In the genomic region with DNA sequence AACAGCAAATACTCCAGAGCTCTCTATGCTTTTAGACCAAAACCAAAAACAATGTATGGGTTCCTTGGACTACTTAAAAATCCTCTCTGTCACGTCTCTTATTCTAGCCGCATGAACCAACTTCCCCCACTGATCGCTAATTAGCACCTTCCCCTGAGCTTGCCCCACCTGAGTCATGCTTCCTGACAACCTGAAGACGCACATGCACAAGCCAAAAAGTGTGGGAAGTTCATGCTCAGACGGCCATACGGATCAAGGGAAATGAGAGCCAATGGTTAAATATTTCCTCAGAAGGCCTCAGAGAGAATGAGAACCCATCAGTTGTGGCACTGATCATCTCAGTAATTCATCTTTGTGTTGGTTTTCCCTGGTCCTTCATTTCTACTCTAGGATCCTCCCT, we compare ENCODE assay signal across 22 cellular contexts.
"Had no signal": no experiment of that assay in that cellular context is flagged by ENCODE, and none has a peak within 500 bp of the region (broad histone marks: within the 10 kb centered on the region; RNA-seq: fewer than 3 reads in every experiment).

No MANE protein-coding gene starts in this region.

- H3K27me3 ChIP-seq: esophagus muscularis mucosa, stomach, upper lobe of left lung had no signal

- H3K36me3 ChIP-seq: esophagus muscularis mucosa, stomach, upper lobe of left lung, WERI-Rb-1 had no signal

- H3K4me3 ChIP-seq: esophagus muscularis mucosa, lung, stomach, upper lobe of left lung had no signal

- ATAC-seq: sciatic nerve; stimulated activated effector memory CD8-positive, alpha-beta T cell treated with anti-CD3 and anti-CD28 coated beads, Interleukin-12 subunit alpha, Interleukin-12 subunit beta, amount 100 ng/mL, for 72 hours had no signal

- FAIRE-seq: bronchial epithelial cell had no signal

- H3K4me1 ChIP-seq: upper lobe of left lung had no signal

- H3K9me3 ChIP-seq: esophagus muscularis mucosa, stomach, upper lobe of left lung had no signal

- H3K27ac ChIP-seq: esophagus muscularis mucosa, stomach, upper lobe of left lung, WERI-Rb-1 had no signal

- DNase-seq: activated CD4-positive, alpha-beta T cell treated with anti-CD3 and anti-CD28 coated beads for 1 hour; activated CD8-positive, alpha-beta memory T cell treated with anti-CD3 and anti-CD28 coated beads for 24 hours; activated CD8-positive, alpha-beta memory T cell treated with anti-CD3 and anti-CD28 coated beads, Interleukin-2, amount 50 U/mL, for 48 hours; activated effector memory CD4-positive, alpha-beta T cell treated with Interleukin-2 at 50 U/mL for 16 hours; activated naive CD4-positive, alpha-beta T cell treated with anti-CD3 and anti-CD28 coated beads, Interleukin-2, amount 10 ng/mL, durations not matched to agents 7 days and 5 days; activated T-cell treated with anti-CD3 and anti-CD28 coated beads, Interleukin-2, amount 50 U/mL, for 48 hours; cerebellar nuclear complex; cortex of kidney; effector CD4-positive, alpha-beta T cell; hippocampal formation; midbrain; occipital lobe; stimulated activated CD4-positive, alpha-beta T cell treated with anti-CD3 and anti-CD28 coated beads, Interleukin-4, amount 100 ng/mL, for 24 hours; stomach; T-helper 2 cell; upper lobe of left lung; WERI-Rb-1 had no signal
